Comparison of ENCODE assay signal across 8 cellular contexts in genomic region chr17:63741251-63742049, GRCh38. TPM values are rescaled to one million over a fixed set of nuclear protein-coding genes. Genes with fewer than 3 reads are reported as not detected.
DNase-seq lines count a peak whose midpoint lies in the region; ATAC-seq and TF ChIP-seq lines count a peak whose summit lies in the region.

TSS of gene STRADA (minus strand) at chr17:63741799. CDS start at chr17:63728369, 13,430 bp downstream.

- peak within 1 kb of the TSS; percentile 88 for H3K4me3 ChIP-seq in AG10803 (ENCODE audit: low read length)
- peak within 1 kb of the TSS; percentile 91 for H3K4me3 ChIP-seq in kidney epithelial cell (ENCODE audit: low read depth, low read length)

- H3K36me3 ChIP-seq in kidney epithelial cell (ENCODE audit: control insufficient read depth, insufficient read depth, low read length): no peaks in the 10 kb centered on the region

- ATAC-seq in GM19043 (IDR thresholded peaks at IDR 0.05; ENCODE audit: low read depth, unreplicated experiment) (peak; percentile 86), HG03378 (IDR thresholded peaks at IDR 0.05; ENCODE audit: unreplicated experiment) (peak; percentile 82)

- no peak for TF ChIP-seq CTCF in AG10803 (conservative IDR thresholded peaks at IDR 0.05; ENCODE audit: low read length)
- no peak for TF ChIP-seq CTCF in kidney epithelial cell (IDR thresholded peaks at IDR 0.05; ENCODE audit: insufficient read depth, low read length, poor library complexity, severe bottlenecking)

- H3K27me3 ChIP-seq in kidney epithelial cell (ENCODE audit: control insufficient read depth, insufficient read depth, low read length): no peaks in the 10 kb centered on the region

- DNase-seq in AG10803 (ENCODE audit: low read depth) (peak; percentile 94), NCI-H460 (ENCODE audit: extremely low read depth, low read depth) (peak; percentile 96), cerebellum (ENCODE audit: low spot score) (peak; percentile 97), kidney epithelial cell (ENCODE audit: low read depth) (peak; percentile 94)
- DNase-seq in activated CD4-positive, alpha-beta T cell treated with anti-CD3 and anti-CD28 coated beads for 1 hour: peak; percentile 98
- DNase-seq in stimulated activated CD4-positive, alpha-beta T cell treated with anti-CD3 and anti-CD28 coated beads, Interleukin-15, amount 100 ng/mL, for 48 hours (ENCODE audit: low read depth in 2 of 2): peak; percentile 99

RNA-seq across cellular contexts. Expression of gene STRADA, which starts in this region (rescaled TPM):
- 21.2 and 28.9 TPM in 2 replicates for total RNA-seq in NCI-H460 (2014; rRNA removed; shearing (Covaris generic))
- polyA plus RNA-seq in NCI-H460 (2014; cell fraction: nucleus; rRNA removed): 63.4 and 72.6 TPM in 2 replicates
- total RNA-seq in cerebellum: 47.6 TPM
- 17.2 and 18.6 TPM in 2 replicates for total RNA-seq in kidney epithelial cell

Comparison
In these comparisons a context has a peak if more than half of its experiments do, and no peak if none do; other contexts are left out.
1. Peak in every context shown above with its lines: DNase-seq, ATAC-seq and H3K4me3 ChIP-seq.